11 cellular contexts compared by ENCODE assay signal in the genomic region with DNA sequence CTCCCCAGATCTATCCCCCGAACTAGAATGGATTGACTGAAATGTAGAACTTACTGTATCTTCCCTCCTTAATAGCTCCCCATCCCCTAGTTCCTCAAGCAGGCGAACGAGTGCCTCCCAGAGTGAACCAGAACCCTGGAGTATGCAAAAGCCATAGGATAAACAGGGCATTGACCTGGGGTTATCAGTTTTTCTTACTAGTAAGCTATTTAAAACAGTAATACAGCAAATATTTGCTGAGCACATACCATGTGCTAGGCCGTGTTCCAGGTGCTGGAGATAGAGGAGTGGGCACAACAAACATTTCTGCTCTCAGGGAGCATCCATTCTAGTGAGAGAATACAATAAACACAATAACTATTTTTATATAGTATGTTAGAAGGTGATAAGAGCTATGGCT. TPM values are rescaled to one million over a fixed set of nuclear protein-coding genes. Genes with fewer than 3 reads are reported as not detected.
DNase-seq lines count a peak whose midpoint lies in the region; ATAC-seq, FAIRE-seq and TF ChIP-seq lines count a peak whose summit lies in the region.
"Had no signal": no experiment of that assay in that cellular context is flagged by ENCODE, and none has a peak within 500 bp of the region (broad histone marks: within the 10 kb centered on the region; RNA-seq: fewer than 3 reads in every experiment).

No MANE protein-coding gene starts in this region.

- H3K4me2 ChIP-seq in OCI-LY7 (ENCODE audit: low read length), result peak overlapping the region; percentile 81

- H2AFZ ChIP-seq in OCI-LY7 (ENCODE audit: low read length), result no peak overlapping the region

- no peaks in the 10 kb centered on the region for H3K9me2 ChIP-seq in OCI-LY7 (ENCODE audit: insufficient read depth, low read length)

- TF ChIP-seq CTCF in OCI-LY7 (conservative IDR thresholded peaks at IDR 0.05; ENCODE audit: low read length) (no peak), progenitor cell of endocrine pancreas (IDR thresholded peaks at IDR 0.05; ENCODE audit: unreplicated experiment) (no peak), pancreas (IDR thresholded peaks at IDR 0.05) (no peak)

- peak overlapping the region; percentile 85 for H3K4me3 ChIP-seq in OCI-LY7 (ENCODE audit: low read depth, low read length, poor library complexity, severe bottlenecking)
- H3K4me3 ChIP-seq in pancreas, result no peak overlapping the region

- H4K20me1 ChIP-seq in OCI-LY7 (ENCODE audit: insufficient read depth, low read length), result no peaks in the 10 kb centered on the region

- no peak for DNase-seq in activated CD4-positive, alpha-beta T cell treated with anti-CD3 and anti-CD28 coated beads, Interleukin-2, amount 10 ng/mL, durations not matched to agents 24 days and 14 days
- DNase-seq in activated CD4-positive, alpha-beta T cell treated with anti-CD3 and anti-CD28 coated beads for 1 hour, result no peak
- DNase-seq in OCI-LY7 (ENCODE audit: low spot score) (no peak), progenitor cell of endocrine pancreas (ENCODE audit: low spot score, unreplicated experiment) (no peak), pancreas (no peak), NCI-H146 (lab: John Stamatoyannopoulos, UW) (no peak)
- DNase-seq in effector memory CD8-positive, alpha-beta T cell, result no peak
- DNase-seq: heart right ventricle; stimulated activated CD4-positive, alpha-beta T cell treated with anti-CD3 and anti-CD28 coated beads, Interleukin-2, amount 100 ng/mL, for 48 hours had no signal

- no peak for ATAC-seq in effector memory CD8-positive, alpha-beta T cell (replicated peaks)
- no peak for ATAC-seq in GM19455 (IDR thresholded peaks at IDR 0.05; ENCODE audit: unreplicated experiment)
- ATAC-seq in pancreas, result no peak
- ATAC-seq: heart right ventricle had no signal

- no TSS peak for BruUV-seq in OCI-LY7 (replicated peaks; lab: Mats Ljungman, UMichigan)

- POLR2A ChIA-PET in OCI-LY7 (lab: Charles Lee), result interaction anchor here (1.1 to 3.2 kb wide), 3 partner anchors 8 to 18 kb away, joined by 5 to 17 read pairs (median 6); no protein-coding TSS in a partner anchor

- WGBS in pancreas, 2 donors, result 52 to 61% methylated on average over 4 of the region's 4 CpGs

- H3K27ac ChIP-seq in OCI-LY7 (ENCODE audit: low read depth, low read length, poor library complexity, severe bottlenecking), result no peak overlapping the region
- no peak overlapping the region for H3K27ac ChIP-seq in pancreas

- H3K4me1 Mint-ChIP-seq in activated CD4-positive, alpha-beta T cell treated with anti-CD3 and anti-CD28 coated beads, Interleukin-2, amount 10 ng/mL, durations not matched to agents 24 days and 14 days, result peaks cover 38% of the 10 kb centered on the region
- peaks cover 43 to 58% of the 10 kb centered on the region in 2 donors for H3K4me1 Mint-ChIP-seq in effector memory CD8-positive, alpha-beta T cell (ENCODE audit: low read depth in 2 of 2)
- peaks cover 39% of the 10 kb centered on the region for H3K4me1 Mint-ChIP-seq in progenitor cell of endocrine pancreas (ENCODE audit: low read depth)

- H3K27me3 ChIP-seq in pancreas, result no peaks in the 10 kb centered on the region
- H3K27me3 ChIP-seq: heart right ventricle had no signal

- FAIRE-seq in pancreas (lab: Jason Lieb, UNC), result no peak
- FAIRE-seq: urothelium cell line had no signal

- H3K4me1 ChIP-seq in OCI-LY7 (ENCODE audit: insufficient read depth, low read length, poor library complexity, severe bottlenecking), result peaks cover 23% of the 10 kb centered on the region
- H3K4me1 ChIP-seq in pancreas, result peaks cover 4 to 16% (median 8%) of the 10 kb centered on the region in 3 donors

- peak overlapping the region; percentile 61 for H3K4me3 Mint-ChIP-seq in activated CD4-positive, alpha-beta T cell treated with anti-CD3 and anti-CD28 coated beads, Interleukin-2, amount 10 ng/mL, durations not matched to agents 24 days and 14 days
- peak overlapping the region; percentile 2 to 52 for H3K4me3 Mint-ChIP-seq in effector memory CD8-positive, alpha-beta T cell
- H3K4me3 Mint-ChIP-seq in progenitor cell of endocrine pancreas (ENCODE audit: low read depth), result peak overlapping the region; percentile 54

- H3K9me3 ChIP-seq in OCI-LY7 (ENCODE audit: low read length) (no peaks in the 10 kb centered on the region), pancreas (no peaks in the 10 kb centered on the region)
- H3K9me3 ChIP-seq: heart right ventricle had no signal

- H3K27ac Mint-ChIP-seq in activated CD4-positive, alpha-beta T cell treated with anti-CD3 and anti-CD28 coated beads, Interleukin-2, amount 10 ng/mL, durations not matched to agents 24 days and 14 days, result peak overlapping the region; percentile 2
- no peak overlapping the region for H3K27ac Mint-ChIP-seq in effector memory CD8-positive, alpha-beta T cell
- peak overlapping the region; percentile 33 for H3K27ac Mint-ChIP-seq in progenitor cell of endocrine pancreas

- peaks cover 56% of the 10 kb centered on the region for H3K36me3 ChIP-seq in OCI-LY7 (ENCODE audit: insufficient read depth, low read length)
- H3K36me3 ChIP-seq in pancreas, result no peaks in the 10 kb centered on the region

- peaks cover 44% of the 10 kb centered on the region for H3K36me3 Mint-ChIP-seq in activated CD4-positive, alpha-beta T cell treated with anti-CD3 and anti-CD28 coated beads, Interleukin-2, amount 10 ng/mL, durations not matched to agents 24 days and 14 days (ENCODE audit: low read depth)
- H3K36me3 Mint-ChIP-seq in effector memory CD8-positive, alpha-beta T cell (ENCODE audit: insufficient read depth), result peaks cover 15% of the 10 kb centered on the region
- H3K36me3 Mint-ChIP-seq in progenitor cell of endocrine pancreas (ENCODE audit: insufficient read depth), result peaks cover 22% of the 10 kb centered on the region

- no peaks in the 10 kb centered on the region for H3K9me3 Mint-ChIP-seq in activated CD4-positive, alpha-beta T cell treated with anti-CD3 and anti-CD28 coated beads, Interleukin-2, amount 10 ng/mL, durations not matched to agents 24 days and 14 days
- H3K9me3 Mint-ChIP-seq in effector memory CD8-positive, alpha-beta T cell, result no peaks in the 10 kb centered on the region
- no peaks in the 10 kb centered on the region for H3K9me3 Mint-ChIP-seq in progenitor cell of endocrine pancreas (ENCODE audit: low read depth)

- intact Hi-C loops in activated CD4-positive, alpha-beta T cell treated with anti-CD3 and anti-CD28 coated beads, Interleukin-2, amount 10 ng/mL, durations not matched to agents 24 days and 14 days (cut with micrococcal nuclease), result loop anchor here (5.0 kb wide), 3 partner anchors 296 to 1236 kb away; a partner anchor contains a TSS
- intact Hi-C loops in OCI-LY7 (cut with micrococcal nuclease; ENCODE audit: unreplicated experiment), result loop anchor here (5.0 kb wide), 2 partner anchors 246 to 1236 kb away; a partner anchor contains a TSS
- intact Hi-C loops in pancreas (cut with DNase I), result no loop called here

- CTCF ChIA-PET in OCI-LY7 (lab: Charles Lee; ENCODE audit: unreplicated experiment), result interaction anchor here (0.6 kb wide), 1 partner anchor 17 kb away, joined by 3 read pairs; no protein-coding TSS in a partner anchor

- peaks cover 83% of the 10 kb centered on the region for H3K79me2 ChIP-seq in OCI-LY7 (ENCODE audit: insufficient read depth, low read depth, low read length)

- no peaks in the 10 kb centered on the region for H3K27me3 Mint-ChIP-seq in activated CD4-positive, alpha-beta T cell treated with anti-CD3 and anti-CD28 coated beads, Interleukin-2, amount 10 ng/mL, durations not matched to agents 24 days and 14 days
- no peaks in the 10 kb centered on the region for H3K27me3 Mint-ChIP-seq in effector memory CD8-positive, alpha-beta T cell
- H3K27me3 Mint-ChIP-seq in progenitor cell of endocrine pancreas, result no peaks in the 10 kb centered on the region

RNA-seq across cellular contexts. Expression of a gene that starts 1.8 kb away (rescaled TPM):
- total RNA-seq in activated CD4-positive, alpha-beta T cell treated with anti-CD3 and anti-CD28 coated beads, Interleukin-2, amount 10 ng/mL, durations not matched to agents 24 days and 14 days, result 63.0 and 69.8 TPM in 2 replicates
- 70.5 and 71.8 TPM in 2 replicates for total RNA-seq in OCI-LY7 (2014; rRNA removed; shearing (Covaris generic))
- total RNA-seq in OCI-LY7 (2022), result 74.0 and 81.1 TPM in 2 replicates
- total RNA-seq in progenitor cell of endocrine pancreas, result 61.3 and 68.4 TPM in 2 replicates
- 1 to 10 TPM; 2.0 to 8.7 (median 5.0) TPM for total RNA-seq in pancreas
- 1 to 10 TPM; 1.5 to 2.3 TPM for polyA plus RNA-seq in pancreas

RNA-seq across cellular contexts. Expression of a gene that starts 2.0 kb away (rescaled TPM):
- 9.8 TPM in 2 replicates for total RNA-seq in activated CD4-positive, alpha-beta T cell treated with anti-CD3 and anti-CD28 coated beads, Interleukin-2, amount 10 ng/mL, durations not matched to agents 24 days and 14 days
- total RNA-seq in OCI-LY7 (2014; rRNA removed; shearing (Covaris generic)), result 9.1 and 32.0 TPM in 2 replicates
- total RNA-seq in OCI-LY7 (2022) (18.3 and 23.2 TPM in 2 replicates), progenitor cell of endocrine pancreas (6.9 and 7.5 TPM in 2 replicates), pancreas (1 to 10 TPM; 5.1 to 8.3 (median 6.9) TPM)
- polyA plus RNA-seq in pancreas, result 1 to 10 TPM; 1.0 to 4.6 TPM

Comparison
In these comparisons a context has a peak if more than half of its experiments do, and no peak if none do; other contexts are left out.
1. H3K27ac Mint-ChIP-seq: peak in activated CD4-positive, alpha-beta T cell treated with anti-CD3 and anti-CD28 coated beads, Interleukin-2, amount 10 ng/mL, durations not matched to agents 24 days and 14 days (single experiment) and progenitor cell of endocrine pancreas (single experiment); none in effector memory CD8-positive, alpha-beta T cell (0 of 2).
2. intact Hi-C loops: an anchor here in activated CD4-positive, alpha-beta T cell treated with anti-CD3 and anti-CD28 coated beads, Interleukin-2, amount 10 ng/mL, durations not matched to agents 24 days and 14 days (5.0 kb wide) and OCI-LY7 (5.0 kb wide); none called in pancreas.
3. Peak in every context shown above with its lines, with median percentiles within 50 percentile points of each other: H3K4me3 Mint-ChIP-seq.